ENCODE assay signal across 22 cellular contexts in genomic region chr2:241545113-241545512, GRCh38. TPM values are rescaled to one million over a fixed set of nuclear protein-coding genes. Genes with fewer than 3 reads are reported as not detected.
DNase-seq lines count a peak whose midpoint lies in the region; ATAC-seq, FAIRE-seq and TF ChIP-seq lines count a peak whose summit lies in the region.
"Had no signal": no experiment of that assay in that cellular context is flagged by ENCODE, and none has a peak within 500 bp of the region (broad histone marks: within the 10 kb centered on the region; RNA-seq: fewer than 3 reads in every experiment).

No MANE protein-coding gene starts in this region.

- H3K4me1 Mint-ChIP-seq in type B pancreatic cell (ENCODE audit: unreplicated experiment), result peaks cover 4% of the 10 kb centered on the region

- no peak for TF ChIP-seq CTCF in cardiac fibroblast (IDR thresholded peaks at IDR 0.05; ENCODE audit: low read depth, low read length)
- TF ChIP-seq CTCF in type B pancreatic cell (conservative IDR thresholded peaks at IDR 0.05), result no peak

- no peak overlapping the region for H3K4me3 ChIP-seq in cardiac fibroblast (replicated peaks in 1 of 2; ENCODE audit: low read depth in 2 of 2, low read length in 2 of 2)
- H3K4me3 ChIP-seq: BLaER1, gastroesophageal sphincter, mucosa of descending colon, pancreas, smooth muscle cell, upper lobe of left lung had no signal

- no peaks in the 10 kb centered on the region for H3K9me3 Mint-ChIP-seq in type B pancreatic cell
- H3K9me3 Mint-ChIP-seq: activated T-helper 2 cell treated with anti-CD3 and anti-CD28 coated beads, Interferon-gamma antibody, Interleukin-2, Interleukin-4, amounts not matched to agents 10 μg/mL and 5 μg/mL and 100 μg/mL, durations not matched to agents 14 hours and 24 hours and 36 hours; HFFc6 had no signal

- peak; percentile 60 for FAIRE-seq in HTR-8/SVneo (lab: Jason Lieb, UNC)
- FAIRE-seq: pancreas, TTC549 had no signal

- no peak overlapping the region for H3K27ac Mint-ChIP-seq in type B pancreatic cell
- H3K27ac Mint-ChIP-seq: activated CD8-positive, alpha-beta T cell treated with anti-CD3 and anti-CD28 coated beads, Interleukin-2, amount 10 ng/mL, durations not matched to agents 7 days and 5 days; activated T-helper 2 cell treated with anti-CD3 and anti-CD28 coated beads, Interferon-gamma antibody, Interleukin-2, Interleukin-4, amounts not matched to agents 10 μg/mL and 5 μg/mL and 100 μg/mL, durations not matched to agents 14 hours and 24 hours and 36 hours; HFFc6 had no signal

- no peaks in the 10 kb centered on the region for H3K36me3 Mint-ChIP-seq in type B pancreatic cell

- DNase-seq in AG20443 (ENCODE audit: low spot score) (peak; percentile 80), HTR-8/SVneo (ENCODE audit: insufficient read length, low spot score) (no peak), cardiac fibroblast (ENCODE audit: low read depth in 2 of 2) (peak; percentile 77 to 78), kidney glomerular epithelial cell (lab: John Stamatoyannopoulos, UW) (peak; percentile 61), DMS53 (lab: John Stamatoyannopoulos, UW) (no peak), type B pancreatic cell (ENCODE audit: extremely low spot score, unreplicated experiment) (no peak), SW 1271 (lab: John Stamatoyannopoulos, UW) (no peak)
- DNase-seq: activated CD8-positive, alpha-beta T cell treated with anti-CD3 and anti-CD28 coated beads, Interleukin-2, amount 10 ng/mL, durations not matched to agents 7 days and 5 days; HFFc6; KG1; NCI-H1417 treated with DMSO at 0.1 percent for 48 hours; NCI-H446; stimulated activated naive CD4-positive, alpha-beta T cell; upper lobe of left lung had no signal

- no peak overlapping the region for H3K4me3 Mint-ChIP-seq in type B pancreatic cell
- H3K4me3 Mint-ChIP-seq: activated CD8-positive, alpha-beta T cell treated with anti-CD3 and anti-CD28 coated beads, Interleukin-2, amount 10 ng/mL, durations not matched to agents 7 days and 5 days; HFFc6 had no signal

- ATAC-seq in HG02884 (IDR thresholded peaks at IDR 0.05; ENCODE audit: unreplicated experiment), result no peak
- ATAC-seq: activated CD8-positive, alpha-beta T cell treated with anti-CD3 and anti-CD28 coated beads, Interleukin-2, amount 10 ng/mL, durations not matched to agents 7 days and 5 days; gastroesophageal sphincter; mucosa of descending colon; pancreas had no signal

- peaks cover 18% of the 10 kb centered on the region for H3K27me3 Mint-ChIP-seq in type B pancreatic cell

RNA-seq across cellular contexts. Expression of gene BOK, which starts 13.4 kb away (rescaled TPM):
- 41.5 and 108 TPM in 2 replicates for total RNA-seq in type B pancreatic cell (ENCODE audit: low replicate concordance)
- total RNA-seq: activated CD8-positive, alpha-beta T cell treated with anti-CD3 and anti-CD28 coated beads, Interleukin-2, amount 10 ng/mL, durations not matched to agents 7 days and 5 days had no signal

RNA-seq across cellular contexts. Expression of gene STK25, which starts 36.7 kb away (rescaled TPM):
- total RNA-seq in type B pancreatic cell (ENCODE audit: low replicate concordance), result 182 and 198 TPM in 2 replicates

Comparison
In these comparisons a context has a peak if more than half of its experiments do, and no peak if none do; other contexts are left out.
1. DNase-seq: peak in AG20443 (single experiment), cardiac fibroblast (2 of 2) and kidney glomerular epithelial cell (single experiment); none in HTR-8/SVneo (single experiment), DMS53 (single experiment), type B pancreatic cell (single experiment) and SW 1271 (0 of 2).